In genomic region chr5:44808435-44809214, GRCh38 we compare ENCODE assay signal across 1 cellular context.
A peak's percentile ranks its signal among the peaks of the same experiment; 100 is the strongest.
TF ChIP-seq lines count a peak whose summit lies in the region.

Gene MRPS30 (plus strand): TSS chr5:44808947. CDS start chr5:44808963, 16 bp downstream.

TF ChIP-seq in HepG2, 621 proteins besides CTCF, POLR2A, EP300 and RAD21 (continued from another document and continues in another):
- TF ChIP-seq ZBTB4 (CRISPR knock-in tag; IDR thresholded peaks at IDR 0.05; ENCODE audit: borderline replicate concordance): no peak
- TF ChIP-seq ATF7 (IDR thresholded peaks at IDR 0.05): peak; percentile 95
- no peak for TF ChIP-seq ATF7 (CRISPR knock-in tag; IDR thresholded peaks at IDR 0.05)
- TF ChIP-seq POGZ (CRISPR knock-in tag; IDR thresholded peaks at IDR 0.05): peak; percentile 99
- TF ChIP-seq KLF16 (CRISPR knock-in tag; IDR thresholded peaks at IDR 0.05): no peak; a peak in 1 of 4 replicates
- no peak for TF ChIP-seq ZNF850 (CRISPR knock-in tag; conservative IDR thresholded peaks at IDR 0.05)
- TF ChIP-seq NPAS2 (CRISPR knock-in tag; IDR thresholded peaks at IDR 0.05; ENCODE audit: borderline replicate concordance): no peak
- no peak for TF ChIP-seq AKNA (CRISPR knock-in tag; IDR thresholded peaks at IDR 0.05; ENCODE audit: borderline replicate concordance)
- peak; percentile 84 for TF ChIP-seq HNF4A (CRISPR knock-in tag; IDR thresholded peaks at IDR 0.05)
- no peak for TF ChIP-seq ELK4 (CRISPR knock-in tag; IDR thresholded peaks at IDR 0.05; ENCODE audit: borderline replicate concordance)
- TF ChIP-seq ZNF605 (CRISPR knock-in tag; IDR thresholded peaks at IDR 0.05): peak; percentile 81
- TF ChIP-seq ATF6 (CRISPR knock-in tag; conservative IDR thresholded peaks at IDR 0.05): no peak
- no peak; the same call in 1 of the 2 replicates for TF ChIP-seq ZFYVE20 (CRISPR knock-in tag; IDR thresholded peaks at IDR 0.05; ENCODE audit: borderline replicate concordance, low read depth)
- TF ChIP-seq ZNF619 (CRISPR knock-in tag; IDR thresholded peaks at IDR 0.05): 0 out of 2 replicates have a peak, but pooled peaks have one; percentile 50
- peak; percentile 63; the same call in 1 of the 2 replicates for TF ChIP-seq E2F1 (CRISPR knock-in tag; IDR thresholded peaks at IDR 0.05)
- TF ChIP-seq SALL1 (CRISPR knock-in tag; IDR thresholded peaks at IDR 0.05): peak; percentile 66
- TF ChIP-seq KIAA2018 (CRISPR knock-in tag; IDR thresholded peaks at IDR 0.05; ENCODE audit: borderline replicate concordance): no peak
- TF ChIP-seq MAFF (IDR thresholded peaks at IDR 0.05; ENCODE audit: low read depth, low read length): no peak
- peak; percentile 98 to 99 for TF ChIP-seq NR2F1 (CRISPR knock-in tag; IDR thresholded peaks at IDR 0.05)
- TF ChIP-seq ZNF24 (IDR thresholded peaks at IDR 0.05): no peak
- TF ChIP-seq IKZF5 (CRISPR knock-in tag; IDR thresholded peaks at IDR 0.05): peak; percentile 31; the same call in 1 of the 2 replicates
- TF ChIP-seq GABPA (IDR thresholded peaks at IDR 0.05; ENCODE audit: low read depth, low read length): peak; percentile 25; the same call in 1 of the 2 replicates
- TF ChIP-seq GABPA (CRISPR knock-in tag; IDR thresholded peaks at IDR 0.05; ENCODE audit: low read depth): peak; percentile 86
- TF ChIP-seq ZNF777 (CRISPR knock-in tag; IDR thresholded peaks at IDR 0.05): peak; percentile 59; the same call in 1 of the 2 replicates
- 0 out of 2 replicates have a peak, but pooled peaks have one; percentile 88 for TF ChIP-seq ZNF275 (CRISPR knock-in tag; IDR thresholded peaks at IDR 0.05; ENCODE audit: borderline replicate concordance)
- no peak for TF ChIP-seq ZNF18 (CRISPR knock-in tag; IDR thresholded peaks at IDR 0.05; ENCODE audit: insufficient replicate concordance)
- peak; percentile 79; the same call in 1 of the 2 replicates for TF ChIP-seq ZNF788 (CRISPR knock-in tag; IDR thresholded peaks at IDR 0.05; ENCODE audit: borderline replicate concordance)
